6 cellular contexts compared by ENCODE assay signal in the genomic region with DNA sequence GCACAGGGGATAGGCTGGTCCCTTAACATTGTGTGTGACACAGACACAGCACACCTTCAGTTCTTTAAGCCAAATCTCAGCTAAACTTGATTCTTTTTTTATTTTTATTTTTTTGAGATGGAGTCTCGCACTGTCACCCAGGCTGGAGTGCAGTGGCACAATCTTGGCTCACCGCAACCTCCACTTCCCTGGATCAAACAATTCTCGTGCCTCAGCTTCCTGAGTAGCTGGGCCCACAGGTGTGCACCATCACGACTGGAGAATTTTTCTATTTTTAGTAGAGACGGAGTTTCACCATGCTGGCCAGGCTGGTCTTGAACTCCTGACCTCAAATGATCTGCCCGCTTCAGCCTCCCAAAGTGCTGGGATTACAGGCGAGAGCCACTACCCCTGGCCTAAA.
DNase-seq lines count a peak whose midpoint lies in the region; ATAC-seq and TF ChIP-seq lines count a peak whose summit lies in the region.
"Not testable (repeated sequence)": the region's sequence is repeated elsewhere in the genome, so short reads cannot be mapped to it uniquely, and the experiment has no call there.

No MANE protein-coding gene starts in this region.

- H3K27ac Mint-ChIP-seq in T-helper 2 cell treated with Interferon-gamma antibody and Interleukin-4, amounts not matched to agents 5 μg/mL and 100 μg/mL, for 36 hours; activated naive CD8-positive, alpha-beta T cell treated with anti-CD3 and anti-CD28 coated beads, Interleukin-2, amount 10 ng/mL, durations not matched to agents 7 days and 5 days: not testable (repeated sequence)
- H3K27ac Mint-ChIP-seq in activated CD4-positive, alpha-beta T cell treated with anti-CD3 and anti-CD28 coated beads, Interleukin-2, amount 10 ng/mL, durations not matched to agents 7 days and 5 days, result peak overlapping the region; percentile 21
- H3K27ac Mint-ChIP-seq in naive thymus-derived CD4-positive, alpha-beta T cell, result peak overlapping the region in 5 of 9 donors; percentile 22 to 79 (median 75)

- CTCF ChIA-PET in activated CD4-positive, alpha-beta T cell treated with anti-CD3 and anti-CD28 coated beads, Interleukin-2, amount 10 ng/mL, durations not matched to agents 7 days and 5 days (lab: Charles Lee), result not testable (repeated sequence)
- CTCF ChIA-PET in naive thymus-derived CD4-positive, alpha-beta T cell (lab: Charles Lee), result interaction anchor here (0.7 kb wide), 1 partner anchor 153 kb away, joined by 3 read pairs; no protein-coding TSS in a partner anchor

- peak overlapping the region; percentile 9 for H3K4me3 Mint-ChIP-seq in T-helper 2 cell treated with Interferon-gamma antibody and Interleukin-4, amounts not matched to agents 5 μg/mL and 100 μg/mL, for 36 hours
- not testable (repeated sequence) for H3K4me3 Mint-ChIP-seq in activated CD4-positive, alpha-beta T cell treated with anti-CD3 and anti-CD28 coated beads, Interleukin-2, amount 10 ng/mL, durations not matched to agents 7 days and 5 days
- peak overlapping the region; percentile 32 for H3K4me3 Mint-ChIP-seq in activated naive CD8-positive, alpha-beta T cell treated with anti-CD3 and anti-CD28 coated beads, Interleukin-2, amount 10 ng/mL, durations not matched to agents 7 days and 5 days
- peak overlapping the region in 8 of 10 donors; percentile 16 to 80 (median 62) for H3K4me3 Mint-ChIP-seq in naive thymus-derived CD4-positive, alpha-beta T cell

- H3K27me3 Mint-ChIP-seq in T-helper 2 cell treated with Interferon-gamma antibody and Interleukin-4, amounts not matched to agents 5 μg/mL and 100 μg/mL, for 36 hours (ENCODE audit: low read depth), result not testable (repeated sequence)
- peaks cover 26% of the 10 kb centered on the region for H3K27me3 Mint-ChIP-seq in activated CD4-positive, alpha-beta T cell treated with anti-CD3 and anti-CD28 coated beads, Interleukin-2, amount 10 ng/mL, durations not matched to agents 7 days and 5 days
- H3K27me3 Mint-ChIP-seq in activated naive CD8-positive, alpha-beta T cell treated with anti-CD3 and anti-CD28 coated beads, Interleukin-2, amount 10 ng/mL, durations not matched to agents 7 days and 5 days, result peaks cover 53% of the 10 kb centered on the region
- peaks cover 6 to 36% (median 10%) of the 10 kb centered on the region in 5 donors for H3K27me3 Mint-ChIP-seq in naive thymus-derived CD4-positive, alpha-beta T cell

- H3K36me3 Mint-ChIP-seq in T-helper 2 cell treated with Interferon-gamma antibody and Interleukin-4, amounts not matched to agents 5 μg/mL and 100 μg/mL, for 36 hours (ENCODE audit: low read depth); activated CD4-positive, alpha-beta T cell treated with anti-CD3 and anti-CD28 coated beads, Interleukin-2, amount 10 ng/mL, durations not matched to agents 7 days and 5 days (ENCODE audit: low read depth); activated naive CD8-positive, alpha-beta T cell treated with anti-CD3 and anti-CD28 coated beads, Interleukin-2, amount 10 ng/mL, durations not matched to agents 7 days and 5 days: not testable (repeated sequence)
- peaks cover 0 to 18% (median 0%) of the 10 kb centered on the region in 5 donors for H3K36me3 Mint-ChIP-seq in naive thymus-derived CD4-positive, alpha-beta T cell

- peaks cover 11% of the 10 kb centered on the region for H3K9me3 Mint-ChIP-seq in T-helper 2 cell treated with Interferon-gamma antibody and Interleukin-4, amounts not matched to agents 5 μg/mL and 100 μg/mL, for 36 hours
- peaks cover 12% of the 10 kb centered on the region for H3K9me3 Mint-ChIP-seq in activated CD4-positive, alpha-beta T cell treated with anti-CD3 and anti-CD28 coated beads, Interleukin-2, amount 10 ng/mL, durations not matched to agents 7 days and 5 days
- not testable (repeated sequence) for H3K9me3 Mint-ChIP-seq in activated naive CD8-positive, alpha-beta T cell treated with anti-CD3 and anti-CD28 coated beads, Interleukin-2, amount 10 ng/mL, durations not matched to agents 7 days and 5 days
- H3K9me3 Mint-ChIP-seq in naive thymus-derived CD4-positive, alpha-beta T cell, result peaks cover 0 to 24% (median 9%) of the 10 kb centered on the region in 11 donors

- H4K20me1 ChIP-seq in DND-41 (ENCODE audit: insufficient read depth, low read length), result not testable (repeated sequence)

- H3K27me3 ChIP-seq in DND-41 (ENCODE audit: insufficient read depth, low read length, poor library complexity); naive thymus-derived CD4-positive, alpha-beta T cell (ENCODE audit: control insufficient read depth in 2 of 2, insufficient read depth in 2 of 2, low read length in 2 of 2): not testable (repeated sequence)

- H3K9me3 ChIP-seq in DND-41 (ENCODE audit: insufficient read depth, low read length, severe bottlenecking); naive thymus-derived CD4-positive, alpha-beta T cell (ENCODE audit: control insufficient read depth in 2 of 3, low read length in 3 of 3): not testable (repeated sequence)

- H3K4me1 Mint-ChIP-seq in T-helper 2 cell treated with Interferon-gamma antibody and Interleukin-4, amounts not matched to agents 5 μg/mL and 100 μg/mL, for 36 hours (ENCODE audit: low read depth), result peaks cover 59% of the 10 kb centered on the region
- peaks cover 65% of the 10 kb centered on the region for H3K4me1 Mint-ChIP-seq in activated CD4-positive, alpha-beta T cell treated with anti-CD3 and anti-CD28 coated beads, Interleukin-2, amount 10 ng/mL, durations not matched to agents 7 days and 5 days
- H3K4me1 Mint-ChIP-seq in activated naive CD8-positive, alpha-beta T cell treated with anti-CD3 and anti-CD28 coated beads, Interleukin-2, amount 10 ng/mL, durations not matched to agents 7 days and 5 days, result peaks cover 45% of the 10 kb centered on the region
- peaks cover 47 to 88% (median 85%) of the 10 kb centered on the region in 7 donors for H3K4me1 Mint-ChIP-seq in naive thymus-derived CD4-positive, alpha-beta T cell

- not testable (repeated sequence) for H2AFZ ChIP-seq in DND-41 (ENCODE audit: low read depth, low read length)

- not testable (repeated sequence) for H3K27ac ChIP-seq in DND-41 (ENCODE audit: low read length); naive thymus-derived CD4-positive, alpha-beta T cell (ENCODE audit: low read depth, low read length)

- H3K4me2 ChIP-seq in DND-41 (ENCODE audit: insufficient read depth, low read length), result not testable (repeated sequence)

- TF ChIP-seq CTCF in DND-41 (IDR thresholded peaks at IDR 0.05; ENCODE audit: borderline replicate concordance, extremely low read depth, low read length, poor library complexity, severe bottlenecking), result not testable (repeated sequence)

- intact Hi-C loops in naive thymus-derived CD4-positive, alpha-beta T cell (cut with micrococcal nuclease), result loop anchor here (5.0 to 10.0 kb wide), 4 partner anchors 37 to 553 kb away; a partner anchor contains a TSS

- POLR2A ChIA-PET in activated CD4-positive, alpha-beta T cell treated with anti-CD3 and anti-CD28 coated beads, Interleukin-2, amount 10 ng/mL, durations not matched to agents 7 days and 5 days (lab: Charles Lee); activated naive CD8-positive, alpha-beta T cell treated with anti-CD3 and anti-CD28 coated beads, Interleukin-2, amount 10 ng/mL, durations not matched to agents 7 days and 5 days (lab: Charles Lee): not testable (repeated sequence)
- POLR2A ChIA-PET in naive thymus-derived CD4-positive, alpha-beta T cell (lab: Charles Lee), result interaction anchor here (0.6 kb wide), 1 partner anchor 129 kb away, joined by 3 read pairs; no protein-coding TSS in a partner anchor

- DNase-seq in DND-41 (peak; percentile 80), RPMI8226 (peak; percentile 71)
- not testable (repeated sequence) for DNase-seq in T-helper 2 cell treated with Interferon-gamma antibody and Interleukin-4, amounts not matched to agents 5 μg/mL and 100 μg/mL, for 36 hours (ENCODE audit: low spot score)
- DNase-seq in activated CD4-positive, alpha-beta T cell treated with anti-CD3 and anti-CD28 coated beads, Interleukin-2, amount 10 ng/mL, durations not matched to agents 7 days and 5 days, result peak; percentile 46
- peak; percentile 41 for DNase-seq in activated naive CD8-positive, alpha-beta T cell treated with anti-CD3 and anti-CD28 coated beads, Interleukin-2, amount 10 ng/mL, durations not matched to agents 7 days and 5 days
- peak in 7 of 9 donors; percentile 39 to 80 (median 78) for DNase-seq in naive thymus-derived CD4-positive, alpha-beta T cell

- peaks cover 46% of the 10 kb centered on the region for H3K4me1 ChIP-seq in DND-41 (ENCODE audit: insufficient read depth, low read length)
- H3K4me1 ChIP-seq in naive thymus-derived CD4-positive, alpha-beta T cell (ENCODE audit: control insufficient read depth in 2 of 2, insufficient read depth in 2 of 2, low read length in 2 of 2), result peaks cover 40 to 49% of the 10 kb centered on the region in 2 donors

- H3K36me3 ChIP-seq in DND-41 (ENCODE audit: insufficient read depth, low read length); naive thymus-derived CD4-positive, alpha-beta T cell (ENCODE audit: control insufficient read depth in 2 of 3, insufficient read depth in 3 of 3, low read length in 3 of 3): not testable (repeated sequence)

- ATAC-seq in DND-41 (ENCODE audit: insufficient read depth, low read depth), result peak; percentile 60
- ATAC-seq in activated naive CD8-positive, alpha-beta T cell treated with anti-CD3 and anti-CD28 coated beads, Interleukin-2, amount 10 ng/mL, durations not matched to agents 7 days and 5 days (ENCODE audit: low read depth); naive thymus-derived CD4-positive, alpha-beta T cell: not testable (repeated sequence)

- not testable (repeated sequence) for H3K9ac ChIP-seq in DND-41 (ENCODE audit: low read depth, low read length)

- not testable (repeated sequence) for H3K4me3 ChIP-seq in DND-41 (ENCODE audit: low read depth in 1 of 2, low read length in 2 of 2); naive thymus-derived CD4-positive, alpha-beta T cell (ENCODE audit: low read length)

- H3K79me2 ChIP-seq in DND-41 (ENCODE audit: insufficient read depth, low read length), result not testable (repeated sequence)
